In the genomic region with DNA sequence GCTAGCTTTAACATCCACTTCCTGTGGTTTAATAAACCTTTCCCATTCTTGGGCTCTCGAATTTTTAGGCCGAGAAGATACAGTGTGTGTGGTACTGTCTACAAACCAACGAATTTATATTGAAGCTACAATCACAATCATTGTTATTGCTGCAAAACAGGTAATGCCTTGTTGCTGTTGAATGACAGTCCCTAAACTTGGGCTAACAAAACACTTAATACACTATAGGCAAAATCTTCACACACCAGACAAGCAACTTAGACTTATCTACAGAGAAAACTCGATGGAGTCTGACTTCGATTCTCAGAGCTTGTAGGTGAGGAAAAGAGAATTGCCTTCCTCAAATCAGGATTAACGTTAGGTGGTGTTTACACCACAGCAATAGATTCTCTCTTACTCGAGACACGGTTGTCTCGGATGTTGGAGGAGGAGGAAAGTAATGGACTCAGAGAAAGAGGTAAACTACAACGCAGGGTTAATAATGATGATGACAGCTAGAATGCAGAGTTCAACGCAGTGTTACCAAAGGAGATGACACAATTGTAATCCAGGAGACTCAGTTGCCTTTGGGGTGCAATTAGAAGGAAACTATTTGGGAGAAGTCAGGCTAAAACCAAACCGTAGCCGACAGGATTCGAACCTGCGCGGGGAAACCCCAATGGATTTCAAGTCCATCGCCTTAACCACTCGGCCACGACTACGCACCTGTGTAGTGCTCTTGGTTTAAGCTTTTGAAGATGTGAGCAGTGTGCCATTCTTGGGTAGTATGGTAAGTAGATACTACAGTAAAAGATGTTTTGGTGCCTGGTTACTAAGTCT, we compare ENCODE assay signal across 1 cellular context.
TF ChIP-seq lines count a peak whose summit lies in the region.

No MANE protein-coding gene starts in this region.

TF ChIP-seq in K562, 482 proteins besides CTCF, POLR2A, EP300 and RAD21 (continued from another document and continues in another):
- TF ChIP-seq, protein P1, sequence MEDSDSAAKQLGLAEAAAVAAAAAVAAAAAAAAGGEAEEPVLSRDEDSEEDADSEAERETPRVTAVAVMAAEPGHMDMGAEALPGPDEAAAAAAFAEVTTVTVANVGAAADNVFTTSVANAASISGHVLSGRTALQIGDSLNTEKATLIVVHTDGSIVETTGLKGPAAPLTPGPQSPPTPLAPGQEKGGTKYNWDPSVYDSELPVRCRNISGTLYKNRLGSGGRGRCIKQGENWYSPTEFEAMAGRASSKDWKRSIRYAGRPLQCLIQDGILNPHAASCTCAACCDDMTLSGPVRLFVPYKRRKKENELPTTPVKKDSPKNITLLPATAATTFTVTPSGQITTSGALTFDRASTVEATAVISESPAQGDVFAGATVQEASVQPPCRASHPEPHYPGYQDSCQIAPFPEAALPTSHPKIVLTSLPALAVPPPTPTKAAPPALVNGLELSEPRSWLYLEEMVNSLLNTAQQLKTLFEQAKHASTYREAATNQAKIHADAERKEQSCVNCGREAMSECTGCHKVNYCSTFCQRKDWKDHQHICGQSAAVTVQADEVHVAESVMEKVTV (CRISPR knock-in tag; IDR thresholded peaks at IDR 0.05) = no peak
- TF ChIP-seq CC2D1A (IDR thresholded peaks at IDR 0.05) (peak; percentile 37; the same call in 1 of the 2 replicates), POU5F1 (IDR thresholded peaks at IDR 0.05; ENCODE audit: borderline replicate concordance, low read depth, low read length, partially characterized antibody) (no peak), TCF7L2 (IDR thresholded peaks at IDR 0.05; ENCODE audit: low read depth, low read length) (no peak), FOS (IDR thresholded peaks at IDR 0.05; ENCODE audit: extremely low read depth, insufficient read length) (peak; percentile 48), ERF (CRISPR knock-in tag; IDR thresholded peaks at IDR 0.05) (no peak), HDAC1 (IDR thresholded peaks at IDR 0.05) (peak; percentile 81 to 94), ZKSCAN3 (CRISPR knock-in tag; IDR thresholded peaks at IDR 0.05) (no peak), CSDE1 (IDR thresholded peaks at IDR 0.05) (peak in 1 of 2 experiments; percentile 76; a peak in 2 of 4 replicates), NRF1 (conservative IDR thresholded peaks at IDR 0.05 in 1 of 2, IDR thresholded peaks at IDR 0.05 in 1 of 2) (peak; percentile 84 to 86), ZNF79 (CRISPR knock-in tag; IDR thresholded peaks at IDR 0.05; ENCODE audit: low read depth) (no peak), ZNF507 (tag; conservative IDR thresholded peaks at IDR 0.05) (no peak), C11orf30 (IDR thresholded peaks at IDR 0.05; ENCODE audit: low read depth) (peak; percentile 54), CBFB (CRISPR knock-in tag; IDR thresholded peaks at IDR 0.05) (no peak), ZNF644 (tag; IDR thresholded peaks at IDR 0.05; ENCODE audit: low read depth) (no peak), FOXP1 (CRISPR knock-in tag; IDR thresholded peaks at IDR 0.05) (peak; percentile 88), TBL1XR1 (IDR thresholded peaks at IDR 0.05; ENCODE audit: low read length in 2 of 2) (peak in 1 of 2 experiments; percentile 98; a peak in 2 of 4 replicates), ZNF57 (CRISPR knock-in tag; IDR thresholded peaks at IDR 0.05) (no peak), PPARD (CRISPR knock-in tag; IDR thresholded peaks at IDR 0.05) (no peak), ELF1 (tag; IDR thresholded peaks at IDR 0.05) (no peak), KLF10 (CRISPR knock-in tag; IDR thresholded peaks at IDR 0.05) (no peak), NFIX (CRISPR knock-in tag; IDR thresholded peaks at IDR 0.05; ENCODE audit: low read depth) (no peak), CCNT2 (IDR thresholded peaks at IDR 0.05; ENCODE audit: borderline replicate concordance, extremely low read depth, insufficient read length, low read depth, low read length) (no peak), ZNF217 (CRISPR knock-in tag; IDR thresholded peaks at IDR 0.05) (no peak), ZNF584 (CRISPR knock-in tag; IDR thresholded peaks at IDR 0.05; ENCODE audit: low read depth) (no peak), KDM4B (IDR thresholded peaks at IDR 0.05; ENCODE audit: borderline replicate concordance in 2 of 2, low read depth in 1 of 2) (no peak)
- TF ChIP-seq, protein P2, sequence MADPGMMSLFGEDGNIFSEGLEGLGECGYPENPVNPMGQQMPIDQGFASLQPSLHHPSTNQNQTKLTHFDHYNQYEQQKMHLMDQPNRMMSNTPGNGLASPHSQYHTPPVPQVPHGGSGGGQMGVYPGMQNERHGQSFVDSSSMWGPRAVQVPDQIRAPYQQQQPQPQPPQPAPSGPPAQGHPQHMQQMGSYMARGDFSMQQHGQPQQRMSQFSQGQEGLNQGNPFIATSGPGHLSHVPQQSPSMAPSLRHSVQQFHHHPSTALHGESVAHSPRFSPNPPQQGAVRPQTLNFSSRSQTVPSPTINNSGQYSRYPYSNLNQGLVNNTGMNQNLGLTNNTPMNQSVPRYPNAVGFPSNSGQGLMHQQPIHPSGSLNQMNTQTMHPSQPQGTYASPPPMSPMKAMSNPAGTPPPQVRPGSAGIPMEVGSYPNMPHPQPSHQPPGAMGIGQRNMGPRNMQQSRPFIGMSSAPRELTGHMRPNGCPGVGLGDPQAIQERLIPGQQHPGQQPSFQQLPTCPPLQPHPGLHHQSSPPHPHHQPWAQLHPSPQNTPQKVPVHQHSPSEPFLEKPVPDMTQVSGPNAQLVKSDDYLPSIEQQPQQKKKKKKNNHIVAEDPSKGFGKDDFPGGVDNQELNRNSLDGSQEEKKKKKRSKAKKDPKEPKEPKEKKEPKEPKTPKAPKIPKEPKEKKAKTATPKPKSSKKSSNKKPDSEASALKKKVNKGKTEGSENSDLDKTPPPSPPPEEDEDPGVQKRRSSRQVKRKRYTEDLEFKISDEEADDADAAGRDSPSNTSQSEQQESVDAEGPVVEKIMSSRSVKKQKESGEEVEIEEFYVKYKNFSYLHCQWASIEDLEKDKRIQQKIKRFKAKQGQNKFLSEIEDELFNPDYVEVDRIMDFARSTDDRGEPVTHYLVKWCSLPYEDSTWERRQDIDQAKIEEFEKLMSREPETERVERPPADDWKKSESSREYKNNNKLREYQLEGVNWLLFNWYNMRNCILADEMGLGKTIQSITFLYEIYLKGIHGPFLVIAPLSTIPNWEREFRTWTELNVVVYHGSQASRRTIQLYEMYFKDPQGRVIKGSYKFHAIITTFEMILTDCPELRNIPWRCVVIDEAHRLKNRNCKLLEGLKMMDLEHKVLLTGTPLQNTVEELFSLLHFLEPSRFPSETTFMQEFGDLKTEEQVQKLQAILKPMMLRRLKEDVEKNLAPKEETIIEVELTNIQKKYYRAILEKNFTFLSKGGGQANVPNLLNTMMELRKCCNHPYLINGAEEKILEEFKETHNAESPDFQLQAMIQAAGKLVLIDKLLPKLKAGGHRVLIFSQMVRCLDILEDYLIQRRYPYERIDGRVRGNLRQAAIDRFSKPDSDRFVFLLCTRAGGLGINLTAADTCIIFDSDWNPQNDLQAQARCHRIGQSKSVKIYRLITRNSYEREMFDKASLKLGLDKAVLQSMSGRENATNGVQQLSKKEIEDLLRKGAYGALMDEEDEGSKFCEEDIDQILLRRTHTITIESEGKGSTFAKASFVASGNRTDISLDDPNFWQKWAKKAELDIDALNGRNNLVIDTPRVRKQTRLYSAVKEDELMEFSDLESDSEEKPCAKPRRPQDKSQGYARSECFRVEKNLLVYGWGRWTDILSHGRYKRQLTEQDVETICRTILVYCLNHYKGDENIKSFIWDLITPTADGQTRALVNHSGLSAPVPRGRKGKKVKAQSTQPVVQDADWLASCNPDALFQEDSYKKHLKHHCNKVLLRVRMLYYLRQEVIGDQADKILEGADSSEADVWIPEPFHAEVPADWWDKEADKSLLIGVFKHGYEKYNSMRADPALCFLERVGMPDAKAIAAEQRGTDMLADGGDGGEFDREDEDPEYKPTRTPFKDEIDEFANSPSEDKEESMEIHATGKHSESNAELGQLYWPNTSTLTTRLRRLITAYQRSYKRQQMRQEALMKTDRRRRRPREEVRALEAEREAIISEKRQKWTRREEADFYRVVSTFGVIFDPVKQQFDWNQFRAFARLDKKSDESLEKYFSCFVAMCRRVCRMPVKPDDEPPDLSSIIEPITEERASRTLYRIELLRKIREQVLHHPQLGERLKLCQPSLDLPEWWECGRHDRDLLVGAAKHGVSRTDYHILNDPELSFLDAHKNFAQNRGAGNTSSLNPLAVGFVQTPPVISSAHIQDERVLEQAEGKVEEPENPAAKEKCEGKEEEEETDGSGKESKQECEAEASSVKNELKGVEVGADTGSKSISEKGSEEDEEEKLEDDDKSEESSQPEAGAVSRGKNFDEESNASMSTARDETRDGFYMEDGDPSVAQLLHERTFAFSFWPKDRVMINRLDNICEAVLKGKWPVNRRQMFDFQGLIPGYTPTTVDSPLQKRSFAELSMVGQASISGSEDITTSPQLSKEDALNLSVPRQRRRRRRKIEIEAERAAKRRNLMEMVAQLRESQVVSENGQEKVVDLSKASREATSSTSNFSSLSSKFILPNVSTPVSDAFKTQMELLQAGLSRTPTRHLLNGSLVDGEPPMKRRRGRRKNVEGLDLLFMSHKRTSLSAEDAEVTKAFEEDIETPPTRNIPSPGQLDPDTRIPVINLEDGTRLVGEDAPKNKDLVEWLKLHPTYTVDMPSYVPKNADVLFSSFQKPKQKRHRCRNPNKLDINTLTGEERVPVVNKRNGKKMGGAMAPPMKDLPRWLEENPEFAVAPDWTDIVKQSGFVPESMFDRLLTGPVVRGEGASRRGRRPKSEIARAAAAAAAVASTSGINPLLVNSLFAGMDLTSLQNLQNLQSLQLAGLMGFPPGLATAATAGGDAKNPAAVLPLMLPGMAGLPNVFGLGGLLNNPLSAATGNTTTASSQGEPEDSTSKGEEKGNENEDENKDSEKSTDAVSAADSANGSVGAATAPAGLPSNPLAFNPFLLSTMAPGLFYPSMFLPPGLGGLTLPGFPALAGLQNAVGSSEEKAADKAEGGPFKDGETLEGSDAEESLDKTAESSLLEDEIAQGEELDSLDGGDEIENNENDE (IDR thresholded peaks at IDR 0.05; ENCODE audit: low read depth, low read length) = no peak
- TF ChIP-seq, protein P3, sequence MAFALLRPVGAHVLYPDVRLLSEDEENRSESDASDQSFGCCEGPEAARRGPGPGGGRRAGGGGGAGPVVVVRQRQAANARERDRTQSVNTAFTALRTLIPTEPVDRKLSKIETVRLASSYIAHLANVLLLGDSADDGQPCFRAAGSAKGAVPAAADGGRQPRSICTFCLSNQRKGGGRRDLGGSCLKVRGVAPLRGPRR (CRISPR knock-in tag; IDR thresholded peaks at IDR 0.05) = no peak
- TF ChIP-seq, protein P4, sequence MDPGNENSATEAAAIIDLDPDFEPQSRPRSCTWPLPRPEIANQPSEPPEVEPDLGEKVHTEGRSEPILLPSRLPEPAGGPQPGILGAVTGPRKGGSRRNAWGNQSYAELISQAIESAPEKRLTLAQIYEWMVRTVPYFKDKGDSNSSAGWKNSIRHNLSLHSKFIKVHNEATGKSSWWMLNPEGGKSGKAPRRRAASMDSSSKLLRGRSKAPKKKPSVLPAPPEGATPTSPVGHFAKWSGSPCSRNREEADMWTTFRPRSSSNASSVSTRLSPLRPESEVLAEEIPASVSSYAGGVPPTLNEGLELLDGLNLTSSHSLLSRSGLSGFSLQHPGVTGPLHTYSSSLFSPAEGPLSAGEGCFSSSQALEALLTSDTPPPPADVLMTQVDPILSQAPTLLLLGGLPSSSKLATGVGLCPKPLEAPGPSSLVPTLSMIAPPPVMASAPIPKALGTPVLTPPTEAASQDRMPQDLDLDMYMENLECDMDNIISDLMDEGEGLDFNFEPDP (CRISPR knock-in tag; IDR thresholded peaks at IDR 0.05) = no peak
- TF ChIP-seq, protein P5, sequence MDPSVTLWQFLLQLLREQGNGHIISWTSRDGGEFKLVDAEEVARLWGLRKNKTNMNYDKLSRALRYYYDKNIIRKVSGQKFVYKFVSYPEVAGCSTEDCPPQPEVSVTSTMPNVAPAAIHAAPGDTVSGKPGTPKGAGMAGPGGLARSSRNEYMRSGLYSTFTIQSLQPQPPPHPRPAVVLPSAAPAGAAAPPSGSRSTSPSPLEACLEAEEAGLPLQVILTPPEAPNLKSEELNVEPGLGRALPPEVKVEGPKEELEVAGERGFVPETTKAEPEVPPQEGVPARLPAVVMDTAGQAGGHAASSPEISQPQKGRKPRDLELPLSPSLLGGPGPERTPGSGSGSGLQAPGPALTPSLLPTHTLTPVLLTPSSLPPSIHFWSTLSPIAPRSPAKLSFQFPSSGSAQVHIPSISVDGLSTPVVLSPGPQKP (CRISPR knock-in tag; IDR thresholded peaks at IDR 0.05) = no peak
- TF ChIP-seq, protein P6, sequence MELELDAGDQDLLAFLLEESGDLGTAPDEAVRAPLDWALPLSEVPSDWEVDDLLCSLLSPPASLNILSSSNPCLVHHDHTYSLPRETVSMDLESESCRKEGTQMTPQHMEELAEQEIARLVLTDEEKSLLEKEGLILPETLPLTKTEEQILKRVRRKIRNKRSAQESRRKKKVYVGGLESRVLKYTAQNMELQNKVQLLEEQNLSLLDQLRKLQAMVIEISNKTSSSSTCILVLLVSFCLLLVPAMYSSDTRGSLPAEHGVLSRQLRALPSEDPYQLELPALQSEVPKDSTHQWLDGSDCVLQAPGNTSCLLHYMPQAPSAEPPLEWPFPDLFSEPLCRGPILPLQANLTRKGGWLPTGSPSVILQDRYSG (tag; conservative IDR thresholded peaks at IDR 0.05; ENCODE audit: low read depth) = no peak
- TF ChIP-seq, protein P7, sequence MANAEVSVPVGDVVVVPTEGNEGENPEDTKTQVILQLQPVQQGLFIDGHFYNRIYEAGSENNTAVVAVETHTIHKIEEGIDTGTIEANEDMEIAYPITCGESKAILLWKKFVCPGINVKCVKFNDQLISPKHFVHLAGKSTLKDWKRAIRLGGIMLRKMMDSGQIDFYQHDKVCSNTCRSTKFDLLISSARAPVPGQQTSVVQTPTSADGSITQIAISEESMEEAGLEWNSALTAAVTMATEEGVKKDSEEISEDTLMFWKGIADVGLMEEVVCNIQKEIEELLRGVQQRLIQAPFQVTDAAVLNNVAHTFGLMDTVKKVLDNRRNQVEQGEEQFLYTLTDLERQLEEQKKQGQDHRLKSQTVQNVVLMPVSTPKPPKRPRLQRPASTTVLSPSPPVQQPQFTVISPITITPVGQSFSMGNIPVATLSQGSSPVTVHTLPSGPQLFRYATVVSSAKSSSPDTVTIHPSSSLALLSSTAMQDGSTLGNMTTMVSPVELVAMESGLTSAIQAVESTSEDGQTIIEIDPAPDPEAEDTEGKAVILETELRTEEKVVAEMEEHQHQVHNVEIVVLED (CRISPR knock-in tag; IDR thresholded peaks at IDR 0.05) = 0 out of 2 replicates have a peak, but pooled peaks have one; percentile 17
